Comparison of ENCODE assay signal across 12 cellular contexts in the genomic region with DNA sequence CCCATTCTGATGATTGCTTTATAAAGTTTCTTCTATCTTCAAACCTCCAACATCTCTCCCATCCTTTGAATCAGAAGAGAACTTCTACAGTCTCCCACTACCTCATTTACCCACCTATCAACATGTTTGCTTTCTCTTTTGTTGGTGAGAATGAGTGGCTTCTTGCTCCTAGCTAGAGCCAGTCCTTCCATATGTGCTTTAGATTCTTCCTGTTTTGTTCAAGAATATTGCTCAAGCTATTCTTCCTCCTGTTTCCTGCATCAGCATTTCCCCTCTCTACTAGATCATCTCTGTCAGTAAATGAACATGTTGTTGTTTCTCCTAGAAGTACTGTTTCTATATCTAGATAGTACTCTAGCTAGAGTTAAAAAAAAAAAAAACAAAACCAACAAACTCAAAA. TPM values are rescaled to one million over a fixed set of nuclear protein-coding genes. Genes with fewer than 3 reads are reported as not detected.
DNase-seq lines count a peak whose midpoint lies in the region; FAIRE-seq and TF ChIP-seq lines count a peak whose summit lies in the region.
"Had no signal": no experiment of that assay in that cellular context is flagged by ENCODE, and none has a peak within 500 bp of the region (broad histone marks: within the 10 kb centered on the region; RNA-seq: fewer than 3 reads in every experiment).

No MANE protein-coding gene starts in this region.

- dilution Hi-C loops in endothelial cell of umbilical vein (cut with MboI; ENCODE audit: extremely low pct_ligation_motif_present, low sequenced_read_pairs) = no loop called here

- no peak overlapping the region for H3K9ac ChIP-seq in endothelial cell of umbilical vein (replicated peaks; ENCODE audit: extremely low read depth, insufficient read depth, low read length)

- no peak for DNase-seq in GM12892 (ENCODE audit: insufficient read length)
- peak; percentile 75 for DNase-seq in NOMO-1 treated with DMSO at 0.1 percent for 48 hours (lab: John Stamatoyannopoulos, UW; ENCODE audit: unreplicated experiment)
- peak; percentile 73 for DNase-seq in endothelial cell of umbilical vein (ENCODE audit: low read depth, low spot score)
- peak; percentile 32 for DNase-seq in osteoblast (ENCODE audit: insufficient read length, low spot score, missing footprints)
- DNase-seq in activated CD4-positive, alpha-beta T cell treated with anti-CD3 and anti-CD28 coated beads, Interleukin-2, amount 50 U/mL, for 1 hour = no peak
- DNase-seq in CD4-positive, alpha-beta memory T cell = no peak
- DNase-seq in iPS-NIHi11 (ENCODE audit: low spot score) = no peak
- no peak for DNase-seq in NCI-H1436 (lab: John Stamatoyannopoulos, UW)
- DNase-seq: activated T-cell treated with anti-CD3 and anti-CD28 coated beads, Interleukin-2, amount 50 U/mL, for 48 hours; NCI-H510A treated with DMSO at 0.1 percent for 48 hours; SHP77; substantia nigra had no signal

- H2AFZ ChIP-seq in endothelial cell of umbilical vein (ENCODE audit: low read depth, low read length) (no peak overlapping the region), osteoblast (ENCODE audit: low read length) (no peak overlapping the region)

- TF ChIP-seq POLR2A in GM12892 (IDR thresholded peaks at IDR 0.05; ENCODE audit: low read depth, low read length) = no peak
- no peak for TF ChIP-seq POLR2A in endothelial cell of umbilical vein (IDR thresholded peaks at IDR 0.05; ENCODE audit: low read depth, low read length)

- no peaks in the 10 kb centered on the region for H3K36me3 ChIP-seq in endothelial cell of umbilical vein (ENCODE audit: control insufficient read depth in 2 of 2, extremely low read depth in 1 of 2, insufficient read depth in 2 of 2, low read length in 2 of 2)
- H3K36me3 ChIP-seq in osteoblast (ENCODE audit: insufficient read depth, low read length) = no peaks in the 10 kb centered on the region
- no peaks in the 10 kb centered on the region for H3K36me3 ChIP-seq in CD4-positive, alpha-beta memory T cell (ENCODE audit: insufficient read depth, low read length)

- no TSS peak for BruUV-seq in endothelial cell of umbilical vein (replicated peaks; lab: Mats Ljungman, UMichigan)

- H3K4me3 ChIP-seq in endothelial cell of umbilical vein (replicated peaks in 1 of 3; ENCODE audit: insufficient read depth in 1 of 3, low read depth in 1 of 3, low read length in 3 of 3) = no peak overlapping the region
- no peak overlapping the region for H3K4me3 ChIP-seq in osteoblast (ENCODE audit: insufficient read depth, low read length)
- no peak overlapping the region for H3K4me3 ChIP-seq in CD4-positive, alpha-beta memory T cell (ENCODE audit: low read length in 2 of 2)

- peak overlapping the region; percentile 11 for H3K4me2 ChIP-seq in endothelial cell of umbilical vein (ENCODE audit: insufficient read depth, low read length)
- H3K4me2 ChIP-seq in osteoblast (ENCODE audit: insufficient read depth, low read length) = no peak overlapping the region

- CTCF ChIA-PET in endothelial cell of umbilical vein (lab: Charles Lee) = interaction anchor here (0.9 to 1.9 kb wide), 4 partner anchors 11 to 264 kb away, joined by 3 to 14 read pairs (median 8); no protein-coding TSS in a partner anchor
- CTCF ChIA-PET in CD4-positive, alpha-beta memory T cell (lab: Charles Lee; ENCODE audit: partially characterized antibody) = interaction anchor here (1.2 to 2.0 kb wide), 2 partner anchors 9 to 265 kb away, joined by 3 to 9 read pairs; no protein-coding TSS in a partner anchor

- H3K4me3 Mint-ChIP-seq in CD4-positive, alpha-beta memory T cell = no peak overlapping the region

- H3K4me1 Mint-ChIP-seq in CD4-positive, alpha-beta memory T cell = peaks cover 21 to 29% (median 24%) of the 10 kb centered on the region in 4 donors

- no peaks in the 10 kb centered on the region for H3K27me3 Mint-ChIP-seq in CD4-positive, alpha-beta memory T cell

- H3K79me2 ChIP-seq in endothelial cell of umbilical vein (ENCODE audit: control insufficient read depth, insufficient read depth, low read length) = peaks cover 97% of the 10 kb centered on the region
- H3K79me2 ChIP-seq in osteoblast (ENCODE audit: insufficient read depth, low read length) = peaks cover 87% of the 10 kb centered on the region

- peaks cover 5% of the 10 kb centered on the region for H4K20me1 ChIP-seq in endothelial cell of umbilical vein (replicated peaks; ENCODE audit: control insufficient read depth, extremely low read depth, insufficient read depth, low read length)
- peaks cover 22% of the 10 kb centered on the region for H4K20me1 ChIP-seq in osteoblast (ENCODE audit: insufficient read depth, low read length)

- H3K27me3 ChIP-seq in endothelial cell of umbilical vein (ENCODE audit: control insufficient read depth in 2 of 2, insufficient read depth in 2 of 2, low read length in 2 of 2) (no peaks in the 10 kb centered on the region), osteoblast (ENCODE audit: insufficient read depth, low read length) (no peaks in the 10 kb centered on the region)
- no peaks in the 10 kb centered on the region for H3K27me3 ChIP-seq in CD4-positive, alpha-beta memory T cell (ENCODE audit: insufficient read depth, low read length)

- H3K27ac ChIP-seq in endothelial cell of umbilical vein (ENCODE audit: insufficient read depth, low read depth, low read length) (no peak overlapping the region), osteoblast (ENCODE audit: low read depth, low read length) (no peak overlapping the region)
- no peak overlapping the region for H3K27ac ChIP-seq in CD4-positive, alpha-beta memory T cell (ENCODE audit: low read depth, low read length)

- H3K9me3 ChIP-seq in endothelial cell of umbilical vein (replicated peaks; ENCODE audit: control insufficient read depth, insufficient read depth, low read length) (no peaks in the 10 kb centered on the region), osteoblast (ENCODE audit: low read depth, low read length) (no peaks in the 10 kb centered on the region)
- no peaks in the 10 kb centered on the region for H3K9me3 ChIP-seq in CD4-positive, alpha-beta memory T cell (ENCODE audit: control insufficient read depth in 1 of 2, low read length in 2 of 2)

- FAIRE-seq in GM12892 (lab: Jason Lieb, UNC) = peak; percentile 58
- FAIRE-seq in endothelial cell of umbilical vein (lab: Jason Lieb, UNC) = no peak

- no peak overlapping the region for H3K27ac Mint-ChIP-seq in CD4-positive, alpha-beta memory T cell

- TF ChIP-seq CTCF in endothelial cell of umbilical vein (IDR thresholded peaks at IDR 0.05; ENCODE audit: extremely low read depth in 1 of 2, insufficient read depth in 1 of 2, low read depth in 1 of 2, low read length in 2 of 2) = no peak
- TF ChIP-seq CTCF in osteoblast (IDR thresholded peaks at IDR 0.05; ENCODE audit: extremely low read depth, low read depth, low read length) = no peak

- intact Hi-C loops in endothelial cell of umbilical vein (cut with micrococcal nuclease) = no loop called here
- intact Hi-C loops in CD4-positive, alpha-beta memory T cell (cut with micrococcal nuclease) = no loop called here

- POLR2A ChIA-PET in endothelial cell of umbilical vein (lab: Charles Lee) = no interaction called here
- POLR2A ChIA-PET in CD4-positive, alpha-beta memory T cell (lab: Charles Lee; ENCODE audit: partially characterized antibody) = interaction anchor here (0.6 to 1.0 kb wide), 2 partner anchors 46 to 1491 kb away, joined by 3 read pairs; no protein-coding TSS in a partner anchor

- H3K4me1 ChIP-seq in endothelial cell of umbilical vein (ENCODE audit: control insufficient read depth, extremely low read depth, insufficient read depth, low read length) (peaks cover 43% of the 10 kb centered on the region), osteoblast (ENCODE audit: insufficient read depth, low read length) (peaks cover under 1% of the 10 kb centered on the region)
- H3K4me1 ChIP-seq in CD4-positive, alpha-beta memory T cell (ENCODE audit: insufficient read depth, low read length) = peaks cover 82% of the 10 kb centered on the region

- H3K9me3 Mint-ChIP-seq in CD4-positive, alpha-beta memory T cell = no peaks in the 10 kb centered on the region

- no peaks in the 10 kb centered on the region for H3K36me3 Mint-ChIP-seq in CD4-positive, alpha-beta memory T cell

- no peaks in the 10 kb centered on the region for H3K9me1 ChIP-seq in endothelial cell of umbilical vein (replicated peaks; ENCODE audit: control insufficient read depth, extremely low read depth, insufficient read depth, low read length)

RNA-seq across cellular contexts. Expression of gene ATF6, which starts 6.3 kb away (rescaled TPM):
- polyA plus RNA-seq in GM12892 (2012; ENCODE audit: missing spikeins) = 12.9 TPM
- total RNA-seq in endothelial cell of umbilical vein = 38.8 and 40.3 TPM in 2 replicates
- 22.8 and 24.9 TPM in 2 replicates for polyA plus RNA-seq in endothelial cell of umbilical vein
- 29.4 and 29.6 TPM in 2 replicates for polyA plus RNA-seq in endothelial cell of umbilical vein (2011; cell fraction: cytosol; rRNA removed)
- polyA plus RNA-seq in endothelial cell of umbilical vein (2011; cell fraction: nucleus; rRNA removed) = 22.6 and 25.5 TPM in 2 replicates
- 22.0 and 30.2 TPM in 2 replicates for polyA plus RNA-seq in endothelial cell of umbilical vein (2012)
- polyA minus RNA-seq in endothelial cell of umbilical vein = 47.1 and 51.7 TPM in 2 replicates
- polyA minus RNA-seq in endothelial cell of umbilical vein (2011; cell fraction: cytosol; rRNA and poly(A)+ RNA removed) = 16.1 TPM
- polyA minus RNA-seq in endothelial cell of umbilical vein (2011; cell fraction: nucleus; rRNA and poly(A)+ RNA removed) = 48.9 and 71.6 TPM in 2 replicates
- total RNA-seq in osteoblast = 28.6 and 30.1 TPM in 2 replicates
- total RNA-seq in CD4-positive, alpha-beta memory T cell = 10 to 100 TPM; 22.3 to 22.4 TPM
- polyA plus RNA-seq in CD4-positive, alpha-beta memory T cell = 10 to 100 TPM; 14.3 to 22.7 TPM

RNA-seq across cellular contexts. Expression of gene DUSP12, which starts 22.8 kb away (rescaled TPM):
- 16.5 TPM for polyA plus RNA-seq in GM12892 (2012; ENCODE audit: missing spikeins)
- total RNA-seq in endothelial cell of umbilical vein (26.8 and 28.3 TPM in 2 replicates), osteoblast (20.6 and 32.1 TPM in 2 replicates)
- polyA plus RNA-seq in endothelial cell of umbilical vein = 25.7 and 31.6 TPM in 2 replicates
- polyA plus RNA-seq in endothelial cell of umbilical vein (2011; cell fraction: cytosol; rRNA removed) = 35.8 and 36.6 TPM in 2 replicates
- 26.5 and 34.8 TPM in 2 replicates for polyA plus RNA-seq in endothelial cell of umbilical vein (2011; cell fraction: nucleus; rRNA removed)
- 20.4 and 29.2 TPM in 2 replicates for polyA plus RNA-seq in endothelial cell of umbilical vein (2012)
- 13.9 and 17.8 TPM in 2 replicates for polyA minus RNA-seq in endothelial cell of umbilical vein
- polyA minus RNA-seq in endothelial cell of umbilical vein (2011; cell fraction: cytosol; rRNA and poly(A)+ RNA removed) = 26.5 TPM
- 18.2 and 20.1 TPM in 2 replicates for polyA minus RNA-seq in endothelial cell of umbilical vein (2011; cell fraction: nucleus; rRNA and poly(A)+ RNA removed)
- 10 to 100 TPM; 30.4 to 31.6 TPM for total RNA-seq in CD4-positive, alpha-beta memory T cell
- polyA plus RNA-seq in CD4-positive, alpha-beta memory T cell = 10 to 100 TPM; 53.8 to 86.5 TPM

RNA-seq across cellular contexts. Expression of gene FCRLB, which starts 51.1 kb away (rescaled TPM):
- polyA plus RNA-seq in GM12892 (2012; ENCODE audit: missing spikeins) = 2.0 TPM
- total RNA-seq in endothelial cell of umbilical vein = 0.62 and 0.90 TPM in 2 replicates
- polyA plus RNA-seq in endothelial cell of umbilical vein = 0.62 and 0.99 TPM in 2 replicates
- 0.52 and 0.56 TPM in 2 replicates for polyA plus RNA-seq in endothelial cell of umbilical vein (2011; cell fraction: cytosol; rRNA removed)
- 0.18 and 0.22 TPM in 2 replicates for polyA plus RNA-seq in endothelial cell of umbilical vein (2011; cell fraction: nucleus; rRNA removed)
- polyA plus RNA-seq in endothelial cell of umbilical vein (2012) = 1.1 and 1.5 TPM in 2 replicates
- 0.17 and 0.21 TPM in 2 replicates for polyA minus RNA-seq in endothelial cell of umbilical vein
- not detected for polyA minus RNA-seq in endothelial cell of umbilical vein (2011; cell fraction: cytosol; rRNA and poly(A)+ RNA removed)
- polyA minus RNA-seq in endothelial cell of umbilical vein (2011; cell fraction: nucleus; rRNA and poly(A)+ RNA removed) = not detected in 2 replicates
- total RNA-seq in osteoblast = 1.8 TPM in 2 replicates
- total RNA-seq in CD4-positive, alpha-beta memory T cell = 1 to 10 TPM; 1.2 to 1.5 TPM
- polyA plus RNA-seq in CD4-positive, alpha-beta memory T cell = 1 to 10 TPM; 1.0 to 1.6 TPM

Comparison
In these comparisons a context has a peak if more than half of its experiments do, and no peak if none do; other contexts are left out.
1. DNase-seq: peak in NOMO-1 treated with DMSO at 0.1 percent for 48 hours (single experiment), endothelial cell of umbilical vein (single experiment) and osteoblast (single experiment); none in GM12892 (single experiment), activated CD4-positive, alpha-beta T cell treated with anti-CD3 and anti-CD28 coated beads, Interleukin-2, amount 50 U/mL, for 1 hour (single experiment), CD4-positive, alpha-beta memory T cell (0 of 5), iPS-NIHi11 (single experiment) and NCI-H1436 (single experiment).